Comparison of ENCODE assay signal across 26 cellular contexts in the genomic region with DNA sequence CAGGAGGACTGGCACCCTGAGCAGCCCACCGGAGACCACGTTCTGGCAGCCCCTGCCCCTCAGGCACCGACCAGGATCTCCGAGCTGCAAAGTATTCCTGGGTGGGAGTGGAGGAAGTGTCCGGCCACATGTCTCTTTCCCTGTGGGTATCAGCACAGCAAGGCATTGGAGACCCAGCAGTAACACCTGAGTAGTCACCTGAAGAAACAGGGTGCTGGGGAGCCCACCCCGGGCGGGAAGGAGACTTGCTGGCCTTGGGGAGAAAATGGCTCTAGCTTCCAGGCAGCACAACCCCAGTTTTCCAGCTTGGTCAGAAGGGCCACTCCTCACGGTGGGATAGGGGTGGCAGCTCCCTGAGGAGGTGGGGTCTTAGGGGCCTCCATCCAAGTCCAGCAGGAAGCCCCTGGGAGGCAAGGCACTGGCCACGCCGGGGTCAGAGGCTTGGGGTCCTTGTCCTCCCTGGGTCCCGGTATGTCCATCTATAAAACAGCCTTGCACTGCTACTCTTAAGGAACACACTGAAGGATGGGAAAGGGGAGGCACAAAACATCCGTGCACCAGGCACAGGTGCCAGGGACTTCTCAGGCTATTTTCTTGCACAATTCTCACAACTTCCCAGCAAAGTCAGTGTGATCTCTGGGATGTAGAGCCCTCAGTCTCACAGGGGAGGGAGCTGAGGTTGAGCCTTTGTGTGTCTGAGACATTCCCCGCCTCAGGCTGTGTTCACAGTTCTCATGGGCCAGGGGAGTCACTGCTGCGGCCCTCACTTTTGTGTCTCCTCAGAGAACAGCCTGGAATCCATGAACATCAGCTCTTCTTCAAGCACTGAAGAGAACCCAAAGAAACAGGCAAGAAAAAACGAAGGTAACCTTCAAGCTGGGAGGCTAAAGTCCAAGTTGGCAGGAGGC. TPM values are rescaled to one million over a fixed set of nuclear protein-coding genes. Genes with fewer than 3 reads are reported as not detected.
A peak's percentile ranks its signal among the peaks of the same experiment; 100 is the strongest.
DNase-seq lines count a peak whose midpoint lies in the region; FAIRE-seq and TF ChIP-seq lines count a peak whose summit lies in the region.
"Had no signal": no experiment of that assay in that cellular context is flagged by ENCODE, and none has a peak within 500 bp of the region (broad histone marks: within the 10 kb centered on the region; RNA-seq: fewer than 3 reads in every experiment).

No MANE protein-coding gene starts in this region.

- H3K9me3 ChIP-seq in colonic mucosa (no peaks in the 10 kb centered on the region), neuronal stem cell (replicated peaks in 1 of 2; ENCODE audit: control insufficient read depth in 2 of 2, insufficient read depth in 1 of 2, low read depth in 1 of 2, low read length in 2 of 2) (peaks cover 0 to 2% of the 10 kb centered on the region in 2 donors), tibial nerve (no peaks in the 10 kb centered on the region)
- H3K9me3 ChIP-seq: Caco-2, Peyer's patch had no signal

- TF ChIP-seq CTCF in colonic mucosa (IDR thresholded peaks at IDR 0.05) (no peak), tibial nerve (IDR thresholded peaks at IDR 0.05) (no peak)

- H3K9ac ChIP-seq in colonic mucosa (ENCODE audit: low read depth in 2 of 2, low read length in 2 of 2), result no peak overlapping the region
- peak overlapping the region; percentile 34 for H3K9ac ChIP-seq in neuronal stem cell (ENCODE audit: low read depth, low read length, poor library complexity)
- H3K9ac ChIP-seq: KMS-11 had no signal

- intact Hi-C loops in colonic mucosa (cut with DNase I), result no loop called here

- no peak overlapping the region for H4K8ac ChIP-seq in neuronal stem cell (ENCODE audit: low read depth, low read length)

- H3K4me1 ChIP-seq in colonic mucosa (no peaks in the 10 kb centered on the region), neuronal stem cell (ENCODE audit: control insufficient read depth in 2 of 2, insufficient read depth in 1 of 2, low read depth in 1 of 2, low read length in 2 of 2) (peaks cover 0 to 9% of the 10 kb centered on the region in 2 donors), tibial nerve (no peaks in the 10 kb centered on the region)
- H3K4me1 ChIP-seq: Caco-2, Peyer's patch had no signal

- no peak for TF ChIP-seq POLR2A in tibial nerve (IDR thresholded peaks at IDR 0.05)

- H3K27ac ChIP-seq in colonic mucosa, result no peak overlapping the region
- H3K27ac ChIP-seq in neuronal stem cell (replicated peaks; ENCODE audit: low read length), result no peak overlapping the region
- H3K27ac ChIP-seq in tibial nerve, result no peak overlapping the region
- H3K27ac ChIP-seq: HL-60, KMS-11, Peyer's patch, SK-N-MC had no signal

- peaks cover 3% of the 10 kb centered on the region for H3K79me1 ChIP-seq in neuronal stem cell (ENCODE audit: low read depth, low read length)

- H2AK5ac ChIP-seq in neuronal stem cell (ENCODE audit: low read depth, low read length), result peak overlapping the region; percentile 20

- no peak overlapping the region for H2BK120ac ChIP-seq in neuronal stem cell (ENCODE audit: low read depth, low read length)

- WGBS in neuronal stem cell (ENCODE audit: extremely low coverage in 2 of 2, insufficient read length in 2 of 2, insufficient replicate concordance in 1 of 2), 2 donors, result no CpG with 5 or more reads among the region's 15 CpGs
- 74 to 85% methylated on average over 10 to 13 of the region's 15 CpGs for WGBS in tibial nerve, 2 donors

- peak overlapping the region; percentile 22 for H2BK5ac ChIP-seq in neuronal stem cell (ENCODE audit: low read length)

- H3K27me3 ChIP-seq in H7 (ENCODE audit: control insufficient read depth, insufficient read depth, low read length) (no peaks in the 10 kb centered on the region), colonic mucosa (no peaks in the 10 kb centered on the region), neuronal stem cell (ENCODE audit: control insufficient read depth in 3 of 3, insufficient read depth in 3 of 3, low read depth in 1 of 3, low read length in 3 of 3) (peaks cover 0 to 8% (median 0%) of the 10 kb centered on the region in 3 experiments), tibial nerve (peaks cover 0 to 34% of the 10 kb centered on the region in 2 donors)
- H3K27me3 ChIP-seq: Peyer's patch had no signal

- FAIRE-seq in urothelium cell line (lab: Jason Lieb, UNC), result peak; percentile 66
- FAIRE-seq: GM12891 had no signal

- no peak overlapping the region for H3K14ac ChIP-seq in neuronal stem cell (ENCODE audit: low read length)

- H3K4me2 ChIP-seq in neuronal stem cell (ENCODE audit: insufficient read depth, low read length, poor library complexity, severe bottlenecking), result no peak overlapping the region
- H3K4me2 ChIP-seq: KMS-11 had no signal

- peak; percentile 33 for DNase-seq in H7
- peak; percentile 11 for DNase-seq in colonic mucosa
- no peak for DNase-seq in neuronal stem cell (ENCODE audit: low spot score)
- no peak for DNase-seq in urothelium cell line (ENCODE audit: low spot score)
- DNase-seq in NCI-H774 (lab: John Stamatoyannopoulos, UW), result no peak
- DNase-seq in tibial nerve (ENCODE audit: low spot score in 2 of 2), result no peak
- DNase-seq in OCI-M2 (lab: John Stamatoyannopoulos, UW; ENCODE audit: unreplicated experiment), result no peak
- DNase-seq: C1 segment of cervical spinal cord, Caco-2, GDM1, GOT3, HCEC 1CT, MM.1S, NCI-H2029, NCI-H446, NCI-H524 treated with DMSO at 0.1 percent for 48 hours, Peyer's patch, SHP77 treated with DMSO at 0.1 percent for 48 hours had no signal

- no peak overlapping the region for H3K4me3 ChIP-seq in H7 (ENCODE audit: insufficient read depth, low read depth, low read length)
- H3K4me3 ChIP-seq in colonic mucosa, result no peak overlapping the region
- no peak overlapping the region for H3K4me3 ChIP-seq in neuronal stem cell (ENCODE audit: low read length in 2 of 2)
- no peak overlapping the region for H3K4me3 ChIP-seq in tibial nerve
- H3K4me3 ChIP-seq: Peyer's patch, SK-N-MC had no signal

- H2AFZ ChIP-seq in neuronal stem cell (ENCODE audit: low read length), result no peak overlapping the region

- H2BK15ac ChIP-seq in neuronal stem cell (ENCODE audit: low read length), result no peak overlapping the region

- no peak for TF ChIP-seq EP300 in tibial nerve (IDR thresholded peaks at IDR 0.05)

- H4K91ac ChIP-seq in neuronal stem cell (ENCODE audit: low read depth, low read length, poor library complexity), result no peak overlapping the region

- no peak overlapping the region for H2BK12ac ChIP-seq in neuronal stem cell (ENCODE audit: low read length)

- no peaks in the 10 kb centered on the region for H3K36me3 ChIP-seq in H7 (replicated peaks; ENCODE audit: control insufficient read depth, insufficient read depth, low read length)
- no peaks in the 10 kb centered on the region for H3K36me3 ChIP-seq in colonic mucosa
- no peaks in the 10 kb centered on the region for H3K36me3 ChIP-seq in neuronal stem cell (replicated peaks in 1 of 2; ENCODE audit: control insufficient read depth in 2 of 2, insufficient read depth in 2 of 2, low read length in 2 of 2)
- no peaks in the 10 kb centered on the region for H3K36me3 ChIP-seq in tibial nerve
- H3K36me3 ChIP-seq: Peyer's patch had no signal

- no peak overlapping the region for H3K4ac ChIP-seq in neuronal stem cell (ENCODE audit: low read length)

- no peak overlapping the region for H3K23ac ChIP-seq in neuronal stem cell (ENCODE audit: low read depth, low read length, poor library complexity)

- peak overlapping the region; percentile 77 for H3K18ac ChIP-seq in neuronal stem cell (ENCODE audit: low read length)

RNA-seq across cellular contexts. Expression of gene CFAP100, which starts 11.9 kb away (rescaled TPM):
- total RNA-seq in H7 (2014; rRNA removed; shearing (Covaris generic)), result 0.24 and 1.5 TPM in 2 replicates
- total RNA-seq in colonic mucosa (not detected), tibial nerve (1 to 10 TPM in 1 of 4 donors, not detected in 3; 6.1 TPM)
- 3.9 TPM for polyA plus RNA-seq in neuronal stem cell (2013, experiment 1 of 2)
- 2.8 TPM for polyA plus RNA-seq in neuronal stem cell (2013, experiment 2 of 2)
- total RNA-seq: A673; Caco-2; CD8-positive, alpha-beta T cell; OCI-LY7; Peyer's patch had no signal
- polyA plus RNA-seq: IgD-negative memory B cell had no signal

RNA-seq across cellular contexts. Expression of gene KLF15, which starts 49.4 kb away (rescaled TPM):
- 8.5 and 10.5 TPM in 2 replicates for total RNA-seq in H7 (2014; rRNA removed; shearing (Covaris generic))
- total RNA-seq in colonic mucosa (1 to 10 TPM in 1 of 2 donors, under 1 TPM in 1; 0.66 to 1.9 TPM), tibial nerve (100 to 1,000 TPM; 138 to 234 (median 176) TPM)
- polyA plus RNA-seq in neuronal stem cell (2013, experiment 1 of 2), result 6.0 TPM
- polyA plus RNA-seq in neuronal stem cell (2013, experiment 2 of 2), result 5.6 TPM
- polyA plus RNA-seq: IgD-negative memory B cell had no signal

Comparison
In these comparisons a context has a peak if more than half of its experiments do, and no peak if none do; other contexts are left out.
1. DNase-seq: peak in H7 (single experiment) and colonic mucosa (single experiment); none in neuronal stem cell (single experiment), urothelium cell line (single experiment), NCI-H774 (single experiment), tibial nerve (0 of 2) and OCI-M2 (single experiment).
2. RNA of gene KLF15, which starts 49.4 kb away (total RNA-seq): 138 to 234 TPM in tibial nerve; 8.5 to 10.5 TPM in H7 and 0.66 to 1.9 TPM in colonic mucosa; every median in the first group is over 10 times any median in the second.